8 cellular contexts compared by ENCODE assay signal in genomic region chr10:69237528-69238159, GRCh38. TPM values are rescaled to one million over a fixed set of nuclear protein-coding genes. Genes with fewer than 3 reads are reported as not detected.
DNase-seq lines count a peak whose midpoint lies in the region; ATAC-seq and TF ChIP-seq lines count a peak whose summit lies in the region.

No MANE protein-coding gene starts in this region.

- intact Hi-C loops in A673 (cut with micrococcal nuclease; ENCODE audit: unreplicated experiment) (loop anchor here (1.0 to 5.0 kb wide), 3 partner anchors 155 to 270 kb away; no protein-coding TSS in a partner anchor), activated B cell treated with CpG ODN at 0.5 μM for 24 hours (cut with micrococcal nuclease) (loop anchor here (1.0 to 2.0 kb wide), 5 partner anchors 81 to 401 kb away; no protein-coding TSS in a partner anchor), mammary epithelial cell (cut with micrococcal nuclease) (loop anchor here (1.0 to 5.0 kb wide), 5 partner anchors 82 to 400 kb away; no protein-coding TSS in a partner anchor)

- no peak overlapping the region for H3K4me3 Mint-ChIP-seq in activated B cell treated with CpG ODN at 0.5 μM for 24 hours

- no peaks in the 10 kb centered on the region for H3K9me3 Mint-ChIP-seq in activated B cell treated with CpG ODN at 0.5 μM for 24 hours

- H3K9ac ChIP-seq in mammary epithelial cell (ENCODE audit: insufficient read depth, low read length) = no peak overlapping the region

- dilution Hi-C loops in mammary epithelial cell (cut with HindIII; ENCODE audit: low sequenced_read_pairs) = no loop called here

- BruUV-seq in A673 (replicated peaks; lab: Mats Ljungman, UMichigan) = no TSS peak
- BruUV-seq in mammary epithelial cell (replicated peaks; lab: Mats Ljungman, UMichigan) = no TSS peak

- DNase-seq in A673 (ENCODE audit: low spot score) (peak; percentile 91), NCI-H2171 treated with DMSO at 0.1 percent for 48 hours (lab: John Stamatoyannopoulos, UW) (peak; percentile 85), activated B cell treated with CpG ODN at 0.5 μM for 24 hours (peak; percentile 79), mammary epithelial cell (peak; percentile 61), islet precursor cell (peak; percentile 92)
- peak; percentile 84 to 90 for DNase-seq in stimulated activated CD4-positive, alpha-beta T cell treated with anti-CD3 and anti-CD28 coated beads, Interleukin-1b, Interleukin-23, amount 100 ng/mL, for 4 hours (ENCODE audit: low read depth in 2 of 2)

- no peak overlapping the region for H3K4me2 ChIP-seq in mammary epithelial cell (ENCODE audit: insufficient read depth, low read depth, low read length)

- no peak overlapping the region for H3K27ac ChIP-seq in A673 (ENCODE audit: low read depth, low read length, poor library complexity, severe bottlenecking)
- H3K27ac ChIP-seq in mammary epithelial cell (ENCODE audit: insufficient read depth, low read depth, low read length) = no peak overlapping the region

- TF ChIP-seq CTCF in A673 (conservative IDR thresholded peaks at IDR 0.05; ENCODE audit: low read depth, low read length) (peak; percentile 93), activated B cell treated with CpG ODN at 0.5 μM for 24 hours (IDR thresholded peaks at IDR 0.05) (peak; percentile 67), mammary epithelial cell (conservative IDR thresholded peaks at IDR 0.05 in 1 of 2, IDR thresholded peaks at IDR 0.05 in 1 of 2; ENCODE audit: extremely low read depth in 1 of 2, insufficient read depth in 1 of 2, low read depth in 1 of 2, low read length in 2 of 2) (peak; percentile 90 to 92)

- POLR2A ChIA-PET in A673 (lab: Charles Lee; ENCODE audit: low non-redundant PET) = interaction anchor here (0.7 kb wide), 1 partner anchor 250 kb away, joined by 4 read pairs; no protein-coding TSS in a partner anchor
- POLR2A ChIA-PET in activated B cell treated with CpG ODN at 0.5 μM for 24 hours (lab: Charles Lee) = interaction anchor here (1.3 kb wide), 1 partner anchor 91 kb away, joined by 3 read pairs; no protein-coding TSS in a partner anchor

- H3K27me3 ChIP-seq in A673 (replicated peaks; ENCODE audit: insufficient read depth, low read depth, low read length, poor library complexity) (no peaks in the 10 kb centered on the region), mammary epithelial cell (ENCODE audit: insufficient read depth, low read length) (no peaks in the 10 kb centered on the region)

- ATAC-seq in GM18511 (IDR thresholded peaks at IDR 0.05; ENCODE audit: unreplicated experiment) = peak; percentile 80
- ATAC-seq in HG03066 (IDR thresholded peaks at IDR 0.05; ENCODE audit: low read depth, unreplicated experiment) = peak; percentile 92
- peak; percentile 98 for ATAC-seq in activated B cell treated with CpG ODN at 0.5 μM for 24 hours (ENCODE audit: low read depth)

- 38% methylated on average over 17 of the region's 17 CpGs for WGBS in mammary epithelial cell (ENCODE audit: low coverage, missing lambda C conversion rate)

- H3K4me1 Mint-ChIP-seq in activated B cell treated with CpG ODN at 0.5 μM for 24 hours = peaks cover 3% of the 10 kb centered on the region

- H3K36me3 Mint-ChIP-seq in activated B cell treated with CpG ODN at 0.5 μM for 24 hours (ENCODE audit: low read depth) = no peaks in the 10 kb centered on the region

- H4K20me1 ChIP-seq in mammary epithelial cell (ENCODE audit: insufficient read depth, low read length) = no peaks in the 10 kb centered on the region

- no peak overlapping the region for H3K27ac Mint-ChIP-seq in activated B cell treated with CpG ODN at 0.5 μM for 24 hours

- H3K9me3 ChIP-seq in A673 (ENCODE audit: low read depth, low read length, poor library complexity, severe bottlenecking) = no peaks in the 10 kb centered on the region
- no peaks in the 10 kb centered on the region for H3K9me3 ChIP-seq in mammary epithelial cell (replicated peaks; ENCODE audit: insufficient read depth, low read length)

- no peak overlapping the region for H2AFZ ChIP-seq in mammary epithelial cell (ENCODE audit: low read depth, low read length)

- no peaks in the 10 kb centered on the region for H3K79me2 ChIP-seq in mammary epithelial cell (ENCODE audit: insufficient read depth, low read length)

- CTCF ChIA-PET in A673 (lab: Charles Lee) (interaction anchor here (1.0 kb wide), 1 partner anchor 155 kb away, joined by 6 read pairs; no protein-coding TSS in a partner anchor), activated B cell treated with CpG ODN at 0.5 μM for 24 hours (lab: Charles Lee) (interaction anchor here (1.3 to 7.1 kb wide), 5 partner anchors 16 to 176 kb away, joined by 3 to 127 read pairs (median 7); no protein-coding TSS in a partner anchor), mammary epithelial cell (lab: Charles Lee; ENCODE audit: low non-redundant PET) (interaction anchor here (0.6 kb wide), 1 partner anchor 114 kb away, joined by 4 read pairs; no protein-coding TSS in a partner anchor)

- no peaks in the 10 kb centered on the region for H3K36me3 ChIP-seq in A673 (ENCODE audit: insufficient read depth, low read length, poor library complexity, severe bottlenecking)
- no peaks in the 10 kb centered on the region for H3K36me3 ChIP-seq in mammary epithelial cell (ENCODE audit: insufficient read depth, low read length)

- H3K4me1 ChIP-seq in A673 (ENCODE audit: insufficient read depth, low read length, poor library complexity, severe bottlenecking) (peaks cover 10% of the 10 kb centered on the region), mammary epithelial cell (ENCODE audit: insufficient read depth, low read length) (peaks cover 13% of the 10 kb centered on the region)

- in situ Hi-C loops in mammary epithelial cell (cut with MboI; ENCODE audit: low sequenced_read_pairs in 2 of 2) = loop anchor here in 1 of 2 donors (5.0 to 25.0 kb wide), 2 partner anchors 155 to 275 kb away; no protein-coding TSS in a partner anchor

- H3K4me3 ChIP-seq in A673 (ENCODE audit: low read depth, low read length, poor library complexity, severe bottlenecking) (no peak overlapping the region), mammary epithelial cell (replicated peaks in 1 of 3; ENCODE audit: insufficient read depth in 1 of 3, low read depth in 2 of 3, low read length in 3 of 3) (no peak overlapping the region)

- no peaks in the 10 kb centered on the region for H3K27me3 Mint-ChIP-seq in activated B cell treated with CpG ODN at 0.5 μM for 24 hours

RNA-seq across cellular contexts. Expression of gene HKDC1, which starts 17.5 kb away (rescaled TPM):
- total RNA-seq in A673 (2021) (0.52 and 0.79 TPM in 2 replicates), activated B cell treated with CpG ODN at 0.5 μM for 24 hours (not detected in 2 replicates), mammary epithelial cell (under 1 TPM; under 0.01 to 0.07 TPM)
- polyA plus RNA-seq in mammary epithelial cell = 0.26 TPM
- polyA minus RNA-seq in mammary epithelial cell = not detected

RNA-seq across cellular contexts. Expression of gene HK1, which starts 40.7 kb away (rescaled TPM):
- total RNA-seq in A673 (2021) = 106 and 107 TPM in 2 replicates
- total RNA-seq in activated B cell treated with CpG ODN at 0.5 μM for 24 hours = 47.2 and 52.1 TPM in 2 replicates
- total RNA-seq in mammary epithelial cell = 100 to 1,000 TPM; 115 to 133 TPM
- 95.9 TPM for polyA plus RNA-seq in mammary epithelial cell
- 256 TPM for polyA minus RNA-seq in mammary epithelial cell

RNA-seq across cellular contexts. Expression of gene SUPV3L1, which starts 57.6 kb away (rescaled TPM):
- total RNA-seq in A673 (2021) (54.3 and 55.3 TPM in 2 replicates), activated B cell treated with CpG ODN at 0.5 μM for 24 hours (38.7 and 49.1 TPM in 2 replicates), mammary epithelial cell (10 to 100 TPM; 26.8 to 36.7 TPM)
- polyA plus RNA-seq in mammary epithelial cell = 31.5 TPM
- 19.1 TPM for polyA minus RNA-seq in mammary epithelial cell
